ENCODE assay signal across 9 cellular contexts in genomic region chr3:120418446-120418845, GRCh38. TPM values are rescaled to one million over a fixed set of nuclear protein-coding genes. Genes with fewer than 3 reads are reported as not detected.
DNase-seq lines count a peak whose midpoint lies in the region; ATAC-seq, FAIRE-seq and TF ChIP-seq lines count a peak whose summit lies in the region.
"Had no signal": no experiment of that assay in that cellular context is flagged by ENCODE, and none has a peak within 500 bp of the region (broad histone marks: within the 10 kb centered on the region; RNA-seq: fewer than 3 reads in every experiment).

No MANE protein-coding gene starts in this region.

- in situ Hi-C loops in HepG2 (cut with HindIII; ENCODE audit: extremely low pct_ligation_motif_present, low pct_unique_long_range_greater_than_20kb), result loop anchor here (5.0 kb wide), 1 partner anchor 176 kb away; no protein-coding TSS in a partner anchor

- H3K36me3 ChIP-seq in MM.1S (replicated peaks; ENCODE audit: insufficient read depth, low read length) (no peaks in the 10 kb centered on the region), HepG2 (replicated peaks in 1 of 2; ENCODE audit: control insufficient read depth in 1 of 2, insufficient read depth in 2 of 2, low read length in 2 of 2) (no peaks in the 10 kb centered on the region), stomach smooth muscle (ENCODE audit: control insufficient read depth in 2 of 2, insufficient read depth in 2 of 2, low read length in 2 of 2) (peaks cover 0 to 4% of the 10 kb centered on the region in 2 donors), A673 (ENCODE audit: insufficient read depth, low read length, poor library complexity, severe bottlenecking) (no peaks in the 10 kb centered on the region)

- H4K20me1 ChIP-seq in MM.1S (ENCODE audit: insufficient read depth, low read length), result no peaks in the 10 kb centered on the region
- H4K20me1 ChIP-seq in HepG2 (ENCODE audit: insufficient read depth, low read length), result no peaks in the 10 kb centered on the region

- POLR2A ChIA-PET in HepG2 (lab: Yijun Ruan, JAX) (interaction anchor here (2.0 kb wide), 1 partner anchor 69 kb away, joined by 13 read pairs; the partner anchor contains the start of gene LRRC58), A673 (lab: Charles Lee; ENCODE audit: low non-redundant PET) (no interaction called here)

- H3K27ac ChIP-seq in MM.1S (ENCODE audit: low read length), result no peak overlapping the region
- no peak overlapping the region for H3K27ac ChIP-seq in HepG2 (ENCODE audit: extremely low read length, insufficient read depth, low read length)
- H3K27ac ChIP-seq in stomach smooth muscle (ENCODE audit: low read length), result peak overlapping the region; percentile 86
- no peak overlapping the region for H3K27ac ChIP-seq in A673 (ENCODE audit: low read depth, low read length, poor library complexity, severe bottlenecking)

- no peaks in the 10 kb centered on the region for H3K9me3 Mint-ChIP-seq in brain

- H3K27me3 ChIP-seq in MM.1S (replicated peaks; ENCODE audit: insufficient read depth, low read length) (no peaks in the 10 kb centered on the region), HepG2 (ENCODE audit: control insufficient read depth in 1 of 2, insufficient read depth in 2 of 2, low read length in 2 of 2) (peaks cover 0 to 1% of the 10 kb centered on the region in 2 experiments; a peak in 2 of 5 replicates), stomach smooth muscle (ENCODE audit: control insufficient read depth in 1 of 2, insufficient read depth in 2 of 2, low read length in 2 of 2) (no peaks in the 10 kb centered on the region), A673 (replicated peaks; ENCODE audit: insufficient read depth, low read depth, low read length, poor library complexity) (no peaks in the 10 kb centered on the region)

- CTCF ChIA-PET in HepG2 (lab: Yijun Ruan, JAX; ENCODE audit: low intra/inter-chr PET ratio, low total read pairs), result interaction anchor here (2.5 kb wide), 1 partner anchor 140 kb away, joined by 9 read pairs; no protein-coding TSS in a partner anchor
- CTCF ChIA-PET in A673 (lab: Charles Lee), result interaction anchor here (1.0 to 2.7 kb wide), 3 partner anchors 88 to 174 kb away, joined by 5 to 29 read pairs (median 16); no protein-coding TSS in a partner anchor

- H3K4me3 ChIP-seq in MM.1S (ENCODE audit: low read length) (no peak overlapping the region), HepG2 (replicated peaks in 1 of 3; ENCODE audit: insufficient read depth in 1 of 3, low read depth in 2 of 3, low read length in 3 of 3) (no peak overlapping the region), stomach smooth muscle (ENCODE audit: low read length in 2 of 2) (no peak overlapping the region), A673 (ENCODE audit: low read depth, low read length, poor library complexity, severe bottlenecking) (no peak overlapping the region)

- no peak for FAIRE-seq in HepG2 (lab: Jason Lieb, UNC)

- WGBS in HepG2 (ENCODE audit: low lambda C conversion rate), result 34% methylated on average over 7 of the region's 7 CpGs

- H3K27ac Mint-ChIP-seq in brain, result peak overlapping the region; percentile 93 to 99 (median 97)

- H3K4me1 Mint-ChIP-seq in brain, result peaks cover 77% of the 10 kb centered on the region

- TF ChIP-seq RAD21 in HepG2 (CRISPR knock-in tag; IDR thresholded peaks at IDR 0.05), result no peak

- peak overlapping the region; percentile 56; the same call in 1 of the 2 replicates for H2AFZ ChIP-seq in MM.1S (ENCODE audit: low read length)
- no peak overlapping the region for H2AFZ ChIP-seq in HepG2 (ENCODE audit: low read length)

- H3K9ac ChIP-seq in MM.1S (ENCODE audit: low read length) (no peak overlapping the region), HepG2 (ENCODE audit: insufficient read depth, low read depth, low read length) (no peak overlapping the region), stomach smooth muscle (ENCODE audit: low read length in 2 of 2) (peak overlapping the region in 1 of 2 donors; percentile 29)

- no peaks in the 10 kb centered on the region for H3K27me3 Mint-ChIP-seq in brain

- peaks cover 16% of the 10 kb centered on the region for H3K36me3 Mint-ChIP-seq in brain

- no TSS peak for BruUV-seq in HepG2 (replicated peaks; lab: Mats Ljungman, UMichigan)
- BruUV-seq in A673 (replicated peaks; lab: Mats Ljungman, UMichigan), result no TSS peak

- H3K4me2 ChIP-seq in MM.1S (ENCODE audit: low read depth, low read length) (peak overlapping the region; percentile 46; the same call in 1 of the 2 replicates), HepG2 (ENCODE audit: low read depth, low read length) (peak overlapping the region; percentile 98)

- TF ChIP-seq CTCF in MM.1S (IDR thresholded peaks at IDR 0.05; ENCODE audit: low read length) (no peak), brain (conservative IDR thresholded peaks at IDR 0.05) (no peak), HepG2 (CRISPR knock-in tag; IDR thresholded peaks at IDR 0.05) (no peak), A673 (conservative IDR thresholded peaks at IDR 0.05; ENCODE audit: low read depth, low read length) (no peak)

- no peak for TF ChIP-seq EP300 in HepG2 (IDR thresholded peaks at IDR 0.05; ENCODE audit: low read depth in 2 of 2, low read length in 2 of 2)
- no peak for TF ChIP-seq EP300 in HepG2 (CRISPR knock-in tag; IDR thresholded peaks at IDR 0.05; ENCODE audit: borderline replicate concordance)

- TF ChIP-seq POLR2A in HepG2 (IDR thresholded peaks at IDR 0.05; ENCODE audit: insufficient read depth in 1 of 2, low read depth in 2 of 2, low read length in 2 of 2), result no peak

- H3K4me1 ChIP-seq in MM.1S (ENCODE audit: low read length), result peaks cover 16% of the 10 kb centered on the region
- H3K4me1 ChIP-seq in HepG2 (ENCODE audit: insufficient read depth, low read length), result peaks cover 17% of the 10 kb centered on the region
- H3K4me1 ChIP-seq in stomach smooth muscle (ENCODE audit: control insufficient read depth, insufficient read depth, low read length), result peaks cover 52% of the 10 kb centered on the region
- H3K4me1 ChIP-seq in A673 (ENCODE audit: insufficient read depth, low read length, poor library complexity, severe bottlenecking), result peaks cover 17% of the 10 kb centered on the region

- H3K79me2 ChIP-seq in MM.1S (ENCODE audit: low read length) (no peaks in the 10 kb centered on the region), HepG2 (ENCODE audit: insufficient read depth, low read length) (no peaks in the 10 kb centered on the region)

- H3F3A ChIP-seq in MM.1S (ENCODE audit: insufficient read depth, low read length), result no peaks in the 10 kb centered on the region

- no peaks in the 10 kb centered on the region for H3K9me2 ChIP-seq in MM.1S (replicated peaks; ENCODE audit: insufficient read depth, low read length)

- ATAC-seq in HepG2 (peak; percentile 12; the same call in 1 of the 3 replicates), GM19328 (IDR thresholded peaks at IDR 0.05; ENCODE audit: unreplicated experiment) (no peak)

- peak overlapping the region in 4 of 5 experiments; percentile 24 to 72 (median 50) for H3K4me3 Mint-ChIP-seq in brain

- intact Hi-C loops in HepG2 (cut with micrococcal nuclease; ENCODE audit: unreplicated experiment), result loop anchor here (5.0 kb wide), 1 partner anchor 526 kb away; no protein-coding TSS in a partner anchor
- intact Hi-C loops in A673 (cut with micrococcal nuclease; ENCODE audit: unreplicated experiment), result loop anchor here (5.0 kb wide), 1 partner anchor 379 kb away; no protein-coding TSS in a partner anchor

- H3K9me3 ChIP-seq in MM.1S (replicated peaks; ENCODE audit: insufficient read depth, low read length), result no peaks in the 10 kb centered on the region
- no peaks in the 10 kb centered on the region for H3K9me3 ChIP-seq in HepG2 (ENCODE audit: low read length)
- no peaks in the 10 kb centered on the region for H3K9me3 ChIP-seq in stomach smooth muscle (ENCODE audit: control insufficient read depth in 2 of 2, low read length in 2 of 2)
- no peaks in the 10 kb centered on the region for H3K9me3 ChIP-seq in A673 (ENCODE audit: low read depth, low read length, poor library complexity, severe bottlenecking)

- DNase-seq in MM.1S (no peak), HepG2 (ENCODE audit: low spot score) (no peak), NOMO-1 (lab: John Stamatoyannopoulos, UW; ENCODE audit: unreplicated experiment in 2 of 2) (no peak), A673 (ENCODE audit: low spot score) (no peak)
- DNase-seq: activated naive CD4-positive, alpha-beta T cell treated with Interleukin-2 at 50 U/mL for 16 hours; NCI-H187 treated with DMSO at 0.1 percent for 48 hours had no signal

TF ChIP-seq in HepG2, 621 proteins besides CTCF, POLR2A, EP300 and RAD21 (continues in another document):
- TF ChIP-seq, protein P1, sequence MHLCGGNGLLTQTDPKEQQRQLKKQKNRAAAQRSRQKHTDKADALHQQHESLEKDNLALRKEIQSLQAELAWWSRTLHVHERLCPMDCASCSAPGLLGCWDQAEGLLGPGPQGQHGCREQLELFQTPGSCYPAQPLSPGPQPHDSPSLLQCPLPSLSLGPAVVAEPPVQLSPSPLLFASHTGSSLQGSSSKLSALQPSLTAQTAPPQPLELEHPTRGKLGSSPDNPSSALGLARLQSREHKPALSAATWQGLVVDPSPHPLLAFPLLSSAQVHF (CRISPR knock-in tag; IDR thresholded peaks at IDR 0.05), result no peak

RNA-seq across cellular contexts. Expression of gene FSTL1, which starts 32.3 kb away (rescaled TPM):
- polyA plus RNA-seq in brain (ENCODE audit: insufficient read depth, low read depth, low replicate concordance) (22.5 TPM), HepG2 (2011; rRNA removed) (0.18 and 0.29 TPM in 2 replicates)
- total RNA-seq in HepG2 (2016; rRNA removed; fragmentation: Illumina TruSeq; extraction: Trizol) (0.07 and 0.17 TPM in 2 replicates), A673 (2021) (89.1 and 122 TPM in 2 replicates)
- total RNA-seq in HepG2 (2016; cell fraction: cytosol; rRNA removed; fragmentation: Illumina TruSeq; extraction: Trizol; ENCODE audit: low read depth), result not detected in 2 replicates
- total RNA-seq in HepG2 (2016; cell fraction: insoluble cytoplasmic fraction; rRNA removed; fragmentation: Illumina TruSeq; extraction: Trizol), result 0.19 and 0.30 TPM in 2 replicates
- total RNA-seq in HepG2 (2016; cell fraction: membrane; rRNA removed; fragmentation: Illumina TruSeq; extraction: Trizol), result 0.14 TPM in 1 of 2 replicates, not detected in the other
- 0.22 and 0.25 TPM in 2 replicates for total RNA-seq in HepG2 (2016; cell fraction: nucleus; rRNA removed; fragmentation: Illumina TruSeq; extraction: Trizol)
- 0.12 and 0.40 TPM in 2 replicates for polyA plus RNA-seq in HepG2 (2011; cell fraction: cytosol; rRNA removed)
- polyA plus RNA-seq in HepG2 (2011; cell fraction: nucleus; rRNA removed), result 0.64 and 1.1 TPM in 2 replicates
- 0.11 and 0.23 TPM in 2 replicates for polyA plus RNA-seq in HepG2 (2012)
- not detected in 2 replicates for polyA plus RNA-seq in HepG2 (2016; cell fraction: cytosol; fragmentation: Illumina TruSeq; extraction: Trizol; ENCODE audit: low read depth)
- 0.14 and 0.49 TPM in 2 replicates for polyA plus RNA-seq in HepG2 (2016; cell fraction: insoluble cytoplasmic fraction; fragmentation: Illumina TruSeq; extraction: Trizol; ENCODE audit: low read depth)
- polyA plus RNA-seq in HepG2 (2016; cell fraction: membrane; fragmentation: Illumina TruSeq; extraction: Trizol; ENCODE audit: low read depth), result 0.03 and 0.05 TPM in 2 replicates
- polyA plus RNA-seq in HepG2 (2016; cell fraction: nucleus; fragmentation: Illumina TruSeq; extraction: Trizol; ENCODE audit: insufficient read depth, low read depth), result not detected in 2 replicates
- 1.3 and 8.9 TPM in 2 replicates for polyA minus RNA-seq in HepG2 (2011; rRNA and poly(A)+ RNA removed; ENCODE audit: low replicate concordance)
- polyA minus RNA-seq in HepG2 (2011; cell fraction: cytosol; rRNA and poly(A)+ RNA removed), result 0.69 TPM in 1 of 2 replicates, not detected in the other
- 0.62 and 2.8 TPM in 2 replicates for polyA minus RNA-seq in HepG2 (2011; cell fraction: nucleus; rRNA and poly(A)+ RNA removed)

Comparison
In these comparisons a context has a peak if more than half of its experiments do, and no peak if none do; other contexts are left out.
1. RNA of gene FSTL1, which starts 32.3 kb away (total RNA-seq): 89.1 to 122 TPM in A673; 0.07 to 0.30 TPM in HepG2; every median in the first group is over 10 times any median in the second.